ENCODE assay signal across 1 cellular context in genomic region chr15:40345225-40345866, GRCh38.
TF ChIP-seq lines count a peak whose summit lies in the region.

No MANE protein-coding gene starts in this region.

TF ChIP-seq in H1, 55 proteins besides CTCF, POLR2A, EP300 and RAD21:
- TF ChIP-seq BACH1 (IDR thresholded peaks at IDR 0.05; ENCODE audit: low read length), result no peak
- TF ChIP-seq KDM5A (IDR thresholded peaks at IDR 0.05; ENCODE audit: low read length), result no peak
- no peak for TF ChIP-seq SP2 (IDR thresholded peaks at IDR 0.05; ENCODE audit: low read length)
- TF ChIP-seq HDAC2 (IDR thresholded peaks at IDR 0.05; ENCODE audit: borderline replicate concordance in 1 of 2, low read depth in 2 of 2, low read length in 2 of 2), result no peak
- TF ChIP-seq SUZ12 (IDR thresholded peaks at IDR 0.05; ENCODE audit: low read length), result no peak
- no peak for TF ChIP-seq RBBP5 (IDR thresholded peaks at IDR 0.05; ENCODE audit: borderline replicate concordance, low read depth, low read length)
- no peak for TF ChIP-seq TCF12 (IDR thresholded peaks at IDR 0.05; ENCODE audit: low read depth, low read length)
- TF ChIP-seq NRF1 (IDR thresholded peaks at IDR 0.05; ENCODE audit: low read depth, low read length), result no peak
- TF ChIP-seq BRCA1 (IDR thresholded peaks at IDR 0.05; ENCODE audit: low read depth, low read length), result no peak
- no peak for TF ChIP-seq ATF2 (IDR thresholded peaks at IDR 0.05; ENCODE audit: low read length)
- TF ChIP-seq SIRT6 (IDR thresholded peaks at IDR 0.05; ENCODE audit: low read length), result no peak
- no peak for TF ChIP-seq ZNF274 (IDR thresholded peaks at IDR 0.05; ENCODE audit: borderline replicate concordance, extremely low read depth, low read length)
- TF ChIP-seq JUND (IDR thresholded peaks at IDR 0.05; ENCODE audit: low read length), result no peak
- TF ChIP-seq BCL11A (IDR thresholded peaks at IDR 0.05; ENCODE audit: low read depth in 2 of 2, low read length in 2 of 2), result no peak
